1 cellular context compared by ENCODE assay signal in the genomic region with DNA sequence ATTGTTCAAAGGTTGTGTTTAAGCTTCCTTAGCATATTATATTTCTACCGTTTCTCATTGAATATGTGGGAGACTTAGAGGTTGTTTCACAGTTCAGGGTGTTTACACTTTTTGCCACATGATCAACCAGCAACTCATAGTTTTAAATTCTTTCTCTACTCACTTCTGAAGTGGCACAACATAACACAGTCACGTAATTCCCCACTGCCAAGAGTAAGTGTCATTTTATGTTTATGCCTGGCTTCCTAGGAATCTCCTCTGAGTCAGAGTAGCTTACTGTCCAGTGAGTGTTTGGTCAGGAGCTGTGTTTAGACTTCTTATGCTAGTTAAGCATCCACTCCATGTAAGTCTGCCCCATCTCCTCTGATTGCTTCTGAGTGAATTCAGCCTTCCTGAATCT.
TF ChIP-seq lines count a peak whose summit lies in the region.

No MANE protein-coding gene starts in this region.

TF ChIP-seq in IMR-90, 13 proteins besides CTCF, POLR2A, EP300 and RAD21 (continued from another document):
- TF ChIP-seq, protein P1, sequence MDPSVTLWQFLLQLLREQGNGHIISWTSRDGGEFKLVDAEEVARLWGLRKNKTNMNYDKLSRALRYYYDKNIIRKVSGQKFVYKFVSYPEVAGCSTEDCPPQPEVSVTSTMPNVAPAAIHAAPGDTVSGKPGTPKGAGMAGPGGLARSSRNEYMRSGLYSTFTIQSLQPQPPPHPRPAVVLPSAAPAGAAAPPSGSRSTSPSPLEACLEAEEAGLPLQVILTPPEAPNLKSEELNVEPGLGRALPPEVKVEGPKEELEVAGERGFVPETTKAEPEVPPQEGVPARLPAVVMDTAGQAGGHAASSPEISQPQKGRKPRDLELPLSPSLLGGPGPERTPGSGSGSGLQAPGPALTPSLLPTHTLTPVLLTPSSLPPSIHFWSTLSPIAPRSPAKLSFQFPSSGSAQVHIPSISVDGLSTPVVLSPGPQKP (IDR thresholded peaks at IDR 0.05; ENCODE audit: borderline replicate concordance, low read depth, low read length): no peak
- TF ChIP-seq MAFK (IDR thresholded peaks at IDR 0.05; ENCODE audit: low read depth, low read length): no peak
- no peak for TF ChIP-seq CHD1 (IDR thresholded peaks at IDR 0.05; ENCODE audit: low read depth, low read length)
- peak; percentile 12; the same call in 1 of the 2 replicates for TF ChIP-seq BHLHE40 (IDR thresholded peaks at IDR 0.05; ENCODE audit: low read depth, low read length)
- TF ChIP-seq, protein P2, sequence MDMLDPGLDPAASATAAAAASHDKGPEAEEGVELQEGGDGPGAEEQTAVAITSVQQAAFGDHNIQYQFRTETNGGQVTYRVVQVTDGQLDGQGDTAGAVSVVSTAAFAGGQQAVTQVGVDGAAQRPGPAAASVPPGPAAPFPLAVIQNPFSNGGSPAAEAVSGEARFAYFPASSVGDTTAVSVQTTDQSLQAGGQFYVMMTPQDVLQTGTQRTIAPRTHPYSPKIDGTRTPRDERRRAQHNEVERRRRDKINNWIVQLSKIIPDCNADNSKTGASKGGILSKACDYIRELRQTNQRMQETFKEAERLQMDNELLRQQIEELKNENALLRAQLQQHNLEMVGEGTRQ (IDR thresholded peaks at IDR 0.05; ENCODE audit: low read depth, low read length): peak; percentile 56; the same call in 1 of the 2 replicates
